Comparison of ENCODE assay signal across 3 cellular contexts in the genomic region with DNA sequence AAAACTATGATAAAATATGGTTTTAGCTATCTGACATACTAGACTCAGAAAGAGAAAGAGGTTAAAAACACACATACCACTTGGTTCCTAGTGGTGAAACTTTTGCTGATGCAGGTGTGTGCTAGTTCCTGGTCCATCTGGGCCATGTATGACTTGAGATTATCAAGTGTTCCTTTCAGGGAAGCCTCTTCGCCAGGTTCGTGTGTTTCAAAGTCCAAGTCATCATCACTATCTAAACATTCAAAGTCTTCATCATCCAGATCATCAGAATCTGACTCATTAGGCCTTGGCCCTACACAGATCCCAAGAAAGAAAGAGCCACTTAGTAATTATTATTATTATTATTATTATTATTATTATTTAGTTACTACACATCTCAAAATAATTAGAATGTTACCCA.
TF ChIP-seq lines count a peak whose summit lies in the region.

No MANE protein-coding gene starts in this region.

TF ChIP-seq in A549, 52 proteins besides CTCF, POLR2A, EP300 and RAD21:
- TF ChIP-seq CEBPB (IDR thresholded peaks at IDR 0.05) (no peak), TFCP2L1 (CRISPR knock-in tag; IDR thresholded peaks at IDR 0.05) (no peak), FOSL2 (IDR thresholded peaks at IDR 0.05) (no peak), FOSL2 (CRISPR knock-in tag; IDR thresholded peaks at IDR 0.05) (peak; percentile 32; the same call in 1 of the 2 replicates)
- TF ChIP-seq, protein P1, sequence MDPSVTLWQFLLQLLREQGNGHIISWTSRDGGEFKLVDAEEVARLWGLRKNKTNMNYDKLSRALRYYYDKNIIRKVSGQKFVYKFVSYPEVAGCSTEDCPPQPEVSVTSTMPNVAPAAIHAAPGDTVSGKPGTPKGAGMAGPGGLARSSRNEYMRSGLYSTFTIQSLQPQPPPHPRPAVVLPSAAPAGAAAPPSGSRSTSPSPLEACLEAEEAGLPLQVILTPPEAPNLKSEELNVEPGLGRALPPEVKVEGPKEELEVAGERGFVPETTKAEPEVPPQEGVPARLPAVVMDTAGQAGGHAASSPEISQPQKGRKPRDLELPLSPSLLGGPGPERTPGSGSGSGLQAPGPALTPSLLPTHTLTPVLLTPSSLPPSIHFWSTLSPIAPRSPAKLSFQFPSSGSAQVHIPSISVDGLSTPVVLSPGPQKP (IDR thresholded peaks at IDR 0.05; ENCODE audit: low read depth, low read length) = no peak

TF ChIP-seq in IMR-90, 13 proteins besides CTCF, POLR2A, EP300 and RAD21:
- TF ChIP-seq BHLHE40 (IDR thresholded peaks at IDR 0.05; ENCODE audit: low read depth, low read length) (no peak), RCOR1 (IDR thresholded peaks at IDR 0.05; ENCODE audit: insufficient replicate concordance, low read length) (no peak), MAZ (IDR thresholded peaks at IDR 0.05; ENCODE audit: borderline replicate concordance, low read depth, low read length) (no peak), RFX5 (IDR thresholded peaks at IDR 0.05; ENCODE audit: low read depth, low read length) (no peak), FOS (IDR thresholded peaks at IDR 0.05; ENCODE audit: low read depth, low read length) (no peak), MAFK (IDR thresholded peaks at IDR 0.05; ENCODE audit: low read depth, low read length) (no peak), SMC3 (IDR thresholded peaks at IDR 0.05; ENCODE audit: low read depth, low read length) (no peak), CEBPB (IDR thresholded peaks at IDR 0.05; ENCODE audit: low read depth, low read length) (no peak), MXI1 (IDR thresholded peaks at IDR 0.05; ENCODE audit: borderline replicate concordance, low read depth, low read length) (no peak), CHD1 (IDR thresholded peaks at IDR 0.05; ENCODE audit: low read depth, low read length) (no peak), NFE2L2 (IDR thresholded peaks at IDR 0.05; ENCODE audit: low read depth, low read length) (no peak)
- TF ChIP-seq, protein P2, sequence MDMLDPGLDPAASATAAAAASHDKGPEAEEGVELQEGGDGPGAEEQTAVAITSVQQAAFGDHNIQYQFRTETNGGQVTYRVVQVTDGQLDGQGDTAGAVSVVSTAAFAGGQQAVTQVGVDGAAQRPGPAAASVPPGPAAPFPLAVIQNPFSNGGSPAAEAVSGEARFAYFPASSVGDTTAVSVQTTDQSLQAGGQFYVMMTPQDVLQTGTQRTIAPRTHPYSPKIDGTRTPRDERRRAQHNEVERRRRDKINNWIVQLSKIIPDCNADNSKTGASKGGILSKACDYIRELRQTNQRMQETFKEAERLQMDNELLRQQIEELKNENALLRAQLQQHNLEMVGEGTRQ (IDR thresholded peaks at IDR 0.05; ENCODE audit: low read depth, low read length) = no peak
- TF ChIP-seq, protein P1 (IDR thresholded peaks at IDR 0.05; ENCODE audit: borderline replicate concordance, low read depth, low read length) = no peak
TF ChIP-seq in IMR-90: peak in this region for 0.

TF ChIP-seq in GM23338, 12 proteins besides CTCF, POLR2A, EP300 and RAD21:
- TF ChIP-seq, protein P3, sequence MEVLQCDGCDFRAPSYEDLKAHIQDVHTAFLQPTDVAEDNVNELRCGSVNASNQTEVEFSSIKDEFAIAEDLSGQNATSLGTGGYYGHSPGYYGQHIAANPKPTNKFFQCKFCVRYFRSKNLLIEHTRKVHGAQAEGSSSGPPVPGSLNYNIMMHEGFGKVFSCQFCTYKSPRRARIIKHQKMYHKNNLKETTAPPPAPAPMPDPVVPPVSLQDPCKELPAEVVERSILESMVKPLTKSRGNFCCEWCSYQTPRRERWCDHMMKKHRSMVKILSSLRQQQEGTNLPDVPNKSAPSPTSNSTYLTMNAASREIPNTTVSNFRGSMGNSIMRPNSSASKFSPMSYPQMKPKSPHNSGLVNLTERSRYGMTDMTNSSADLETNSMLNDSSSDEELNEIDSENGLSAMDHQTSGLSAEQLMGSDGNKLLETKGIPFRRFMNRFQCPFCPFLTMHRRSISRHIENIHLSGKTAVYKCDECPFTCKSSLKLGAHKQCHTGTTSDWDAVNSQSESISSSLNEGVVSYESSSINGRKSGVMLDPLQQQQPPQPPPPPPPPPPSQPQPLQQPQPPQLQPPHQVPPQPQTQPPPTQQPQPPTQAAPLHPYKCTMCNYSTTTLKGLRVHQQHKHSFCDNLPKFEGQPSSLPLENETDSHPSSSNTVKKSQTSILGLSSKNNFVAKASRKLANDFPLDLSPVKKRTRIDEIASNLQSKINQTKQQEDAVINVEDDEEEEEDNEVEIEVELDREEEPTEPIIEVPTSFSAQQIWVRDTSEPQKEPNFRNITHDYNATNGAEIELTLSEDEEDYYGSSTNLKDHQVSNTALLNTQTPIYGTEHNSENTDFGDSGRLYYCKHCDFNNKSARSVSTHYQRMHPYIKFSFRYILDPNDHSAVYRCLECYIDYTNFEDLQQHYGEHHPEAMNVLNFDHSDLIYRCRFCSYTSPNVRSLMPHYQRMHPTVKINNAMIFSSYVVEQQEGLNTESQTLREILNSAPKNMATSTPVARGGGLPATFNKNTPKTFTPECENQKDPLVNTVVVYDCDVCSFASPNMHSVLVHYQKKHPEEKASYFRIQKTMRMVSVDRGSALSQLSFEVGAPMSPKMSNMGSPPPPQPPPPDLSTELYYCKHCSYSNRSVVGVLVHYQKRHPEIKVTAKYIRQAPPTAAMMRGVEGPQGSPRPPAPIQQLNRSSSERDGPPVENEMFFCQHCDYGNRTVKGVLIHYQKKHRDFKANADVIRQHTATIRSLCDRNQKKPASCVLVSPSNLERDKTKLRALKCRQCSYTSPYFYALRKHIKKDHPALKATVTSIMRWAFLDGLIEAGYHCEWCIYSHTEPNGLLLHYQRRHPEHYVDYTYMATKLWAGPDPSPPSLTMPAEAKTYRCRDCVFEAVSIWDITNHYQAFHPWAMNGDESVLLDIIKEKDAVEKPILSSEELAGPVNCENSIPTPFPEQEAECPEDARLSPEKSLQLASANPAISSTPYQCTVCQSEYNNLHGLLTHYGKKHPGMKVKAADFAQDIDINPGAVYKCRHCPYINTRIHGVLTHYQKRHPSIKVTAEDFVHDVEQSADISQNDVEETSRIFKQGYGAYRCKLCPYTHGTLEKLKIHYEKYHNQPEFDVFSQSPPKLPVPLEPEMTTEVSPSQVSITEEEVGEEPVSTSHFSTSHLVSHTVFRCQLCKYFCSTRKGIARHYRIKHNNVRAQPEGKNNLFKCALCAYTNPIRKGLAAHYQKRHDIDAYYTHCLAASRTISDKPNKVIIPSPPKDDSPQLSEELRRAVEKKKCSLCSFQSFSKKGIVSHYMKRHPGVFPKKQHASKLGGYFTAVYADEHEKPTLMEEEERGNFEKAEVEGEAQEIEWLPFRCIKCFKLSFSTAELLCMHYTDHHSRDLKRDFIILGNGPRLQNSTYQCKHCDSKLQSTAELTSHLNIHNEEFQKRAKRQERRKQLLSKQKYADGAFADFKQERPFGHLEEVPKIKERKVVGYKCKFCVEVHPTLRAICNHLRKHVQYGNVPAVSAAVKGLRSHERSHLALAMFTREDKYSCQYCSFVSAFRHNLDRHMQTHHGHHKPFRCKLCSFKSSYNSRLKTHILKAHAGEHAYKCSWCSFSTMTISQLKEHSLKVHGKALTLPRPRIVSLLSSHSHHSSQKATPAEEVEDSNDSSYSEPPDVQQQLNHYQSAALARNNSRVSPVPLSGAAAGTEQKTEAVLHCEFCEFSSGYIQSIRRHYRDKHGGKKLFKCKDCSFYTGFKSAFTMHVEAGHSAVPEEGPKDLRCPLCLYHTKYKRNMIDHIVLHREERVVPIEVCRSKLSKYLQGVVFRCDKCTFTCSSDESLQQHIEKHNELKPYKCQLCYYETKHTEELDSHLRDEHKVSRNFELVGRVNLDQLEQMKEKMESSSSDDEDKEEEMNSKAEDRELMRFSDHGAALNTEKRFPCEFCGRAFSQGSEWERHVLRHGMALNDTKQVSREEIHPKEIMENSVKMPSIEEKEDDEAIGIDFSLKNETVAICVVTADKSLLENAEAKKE (CRISPR knock-in tag; IDR thresholded peaks at IDR 0.05) = no peak
- no peak for TF ChIP-seq ZNF331 (CRISPR knock-in tag; IDR thresholded peaks at IDR 0.05; ENCODE audit: low read depth)
